ENCODE assay signal across 10 cellular contexts in genomic region chr3:109336272-109336957, GRCh38. TPM values are rescaled to one million over a fixed set of nuclear protein-coding genes. Genes with fewer than 3 reads are reported as not detected.
DNase-seq lines count a peak whose midpoint lies in the region; ATAC-seq and TF ChIP-seq lines count a peak whose summit lies in the region.
"Had no signal": no experiment of that assay in that cellular context is flagged by ENCODE, and none has a peak within 500 bp of the region (broad histone marks: within the 10 kb centered on the region; RNA-seq: fewer than 3 reads in every experiment).

No MANE protein-coding gene starts in this region.

- H3K4me3 ChIP-seq in body of pancreas (peak overlapping the region in 1 of 2 donors; percentile 27), right lobe of liver (peak overlapping the region; percentile 34 to 56 (median 46))

- DNase-seq in DMS53 (lab: John Stamatoyannopoulos, UW) (peak; percentile 3), DMS53 treated with DMSO at 0.1 percent for 48 hours (lab: John Stamatoyannopoulos, UW; ENCODE audit: unreplicated experiment) (no peak), body of pancreas (peak; percentile 16 to 28 (median 20)), right lobe of liver (peak; percentile 64 to 77 (median 76)), Calu3 (no peak), HK-2 (ENCODE audit: unreplicated experiment) (no peak)
- peak in 1 of 2 donors; percentile 12 for DNase-seq in stimulated activated naive CD8-positive, alpha-beta T cell treated with anti-CD3 and anti-CD28 coated beads, Interleukin-15, amount 100 ng/mL, for 72 hours
- DNase-seq: activated CD4-positive, CD25-positive, alpha-beta regulatory T cell treated with anti-CD3 and anti-CD28 coated beads, Interleukin-2, amount 50 U/mL, for 72 hours had no signal

- CTCF ChIA-PET in Calu3 (lab: Charles Lee) = interaction anchor here (0.6 kb wide), 1 partner anchor 218 kb away, joined by 3 read pairs; no protein-coding TSS in a partner anchor

- 7 to 10% methylated on average over 18 of the region's 18 CpGs for WGBS in body of pancreas, 2 donors
- 8% methylated on average over 18 of the region's 18 CpGs for WGBS in right lobe of liver (ENCODE audit: insufficient coverage, low coverage, low lambda C conversion rate, missing lambda C conversion rate)

- no TSS peak for BruUV-seq in Calu3 (replicated peaks; lab: Mats Ljungman, UMichigan)

- no peak for TF ChIP-seq CTCF in body of pancreas (IDR thresholded peaks at IDR 0.05)
- TF ChIP-seq CTCF in right lobe of liver (IDR thresholded peaks at IDR 0.05) = no peak
- TF ChIP-seq CTCF in Calu3 (IDR thresholded peaks at IDR 0.05; ENCODE audit: unreplicated experiment) = no peak

- H3K27ac Mint-ChIP-seq in stimulated activated naive CD8-positive, alpha-beta T cell treated with anti-CD3 and anti-CD28 coated beads, Interleukin-15, amount 100 ng/mL, for 72 hours = no peak overlapping the region
- H3K27ac Mint-ChIP-seq in Calu3 (ENCODE audit: unreplicated experiment) = no peak overlapping the region

- TF ChIP-seq POLR2A in body of pancreas (IDR thresholded peaks at IDR 0.05) (no peak), right lobe of liver (IDR thresholded peaks at IDR 0.05) (peak; percentile 32)

- peak overlapping the region; percentile 74 to 93 for H3K4me3 Mint-ChIP-seq in stimulated activated naive CD8-positive, alpha-beta T cell treated with anti-CD3 and anti-CD28 coated beads, Interleukin-15, amount 100 ng/mL, for 72 hours
- H3K4me3 Mint-ChIP-seq in Calu3 (ENCODE audit: low read depth, unreplicated experiment) = no peak overlapping the region

- peaks cover 40% of the 10 kb centered on the region for H3K27me3 Mint-ChIP-seq in stimulated activated naive CD8-positive, alpha-beta T cell treated with anti-CD3 and anti-CD28 coated beads, Interleukin-15, amount 100 ng/mL, for 72 hours
- H3K27me3 Mint-ChIP-seq in Calu3 (ENCODE audit: unreplicated experiment) = no peaks in the 10 kb centered on the region

- intact Hi-C loops in body of pancreas (cut with DNase I) = no loop called here
- intact Hi-C loops in right lobe of liver (cut with DNase I) = no loop called here
- intact Hi-C loops in Calu3 (cut with micrococcal nuclease; ENCODE audit: unreplicated experiment) = no loop called here

- no peaks in the 10 kb centered on the region for H3K4me1 ChIP-seq in body of pancreas
- peaks cover 0 to 11% (median 0%) of the 10 kb centered on the region in 4 donors for H3K4me1 ChIP-seq in right lobe of liver

- peak; percentile 42 for ATAC-seq in body of pancreas
- peak; percentile 81 to 84 (median 83) for ATAC-seq in right lobe of liver
- ATAC-seq in stimulated activated naive CD8-positive, alpha-beta T cell treated with anti-CD3 and anti-CD28 coated beads, Interleukin-15, amount 100 ng/mL, for 72 hours = peak; percentile 61
- ATAC-seq in GM19324 (IDR thresholded peaks at IDR 0.05; ENCODE audit: low FRiP score, unreplicated experiment) = no peak

- peaks cover 22% of the 10 kb centered on the region for H3K4me1 Mint-ChIP-seq in stimulated activated naive CD8-positive, alpha-beta T cell treated with anti-CD3 and anti-CD28 coated beads, Interleukin-15, amount 100 ng/mL, for 72 hours
- H3K4me1 Mint-ChIP-seq in Calu3 (ENCODE audit: low read depth, unreplicated experiment) = peaks cover 8% of the 10 kb centered on the region

- no peak overlapping the region for H3K27ac ChIP-seq in body of pancreas
- peak overlapping the region; percentile 63 to 94 (median 75) for H3K27ac ChIP-seq in right lobe of liver
- H3K27ac ChIP-seq: 22Rv1 had no signal

- H3K36me3 Mint-ChIP-seq in Calu3 (ENCODE audit: insufficient read depth, unreplicated experiment) = no peaks in the 10 kb centered on the region

- H3K9me3 Mint-ChIP-seq in stimulated activated naive CD8-positive, alpha-beta T cell treated with anti-CD3 and anti-CD28 coated beads, Interleukin-15, amount 100 ng/mL, for 72 hours = no peaks in the 10 kb centered on the region
- peaks cover 2% of the 10 kb centered on the region for H3K9me3 Mint-ChIP-seq in Calu3 (ENCODE audit: low read depth, unreplicated experiment)

- H3K36me3 ChIP-seq in body of pancreas (replicated peaks in 1 of 2; ENCODE audit: insufficient read depth in 1 of 2, low read depth in 2 of 2) (no peaks in the 10 kb centered on the region), right lobe of liver (no peaks in the 10 kb centered on the region)

- H3K9me3 ChIP-seq in body of pancreas = no peaks in the 10 kb centered on the region
- no peaks in the 10 kb centered on the region for H3K9me3 ChIP-seq in right lobe of liver

- peaks cover 0 to 4% of the 10 kb centered on the region in 2 donors for H3K27me3 ChIP-seq in body of pancreas
- no peaks in the 10 kb centered on the region for H3K27me3 ChIP-seq in right lobe of liver

RNA-seq across cellular contexts. Expression of gene DPPA4, which starts 0.9 kb away (rescaled TPM):
- total RNA-seq in body of pancreas (not detected), right lobe of liver (1 to 10 TPM in 1 of 6 experiments, under 1 TPM in 3, not detected in 2; 0.39 to 1.3 (median 0.65) TPM), Calu3 (2022) (not detected in 2 replicates)

RNA-seq across cellular contexts. Expression of gene DPPA2, which starts 20.1 kb away (rescaled TPM):
- total RNA-seq in body of pancreas (not detected), right lobe of liver (not detected), Calu3 (2022) (not detected in 2 replicates)

Comparison
In these comparisons a context has a peak if more than half of its experiments do, and no peak if none do; other contexts are left out.
1. DNase-seq: peak in DMS53 (single experiment), body of pancreas (4 of 4) and right lobe of liver (3 of 3); none in DMS53 treated with DMSO at 0.1 percent for 48 hours (single experiment), Calu3 (single experiment) and HK-2 (single experiment).
2. H3K27ac ChIP-seq: peak in right lobe of liver (3 of 3); none in body of pancreas (0 of 4).